ENCODE assay signal across 36 cellular contexts in the genomic region with DNA sequence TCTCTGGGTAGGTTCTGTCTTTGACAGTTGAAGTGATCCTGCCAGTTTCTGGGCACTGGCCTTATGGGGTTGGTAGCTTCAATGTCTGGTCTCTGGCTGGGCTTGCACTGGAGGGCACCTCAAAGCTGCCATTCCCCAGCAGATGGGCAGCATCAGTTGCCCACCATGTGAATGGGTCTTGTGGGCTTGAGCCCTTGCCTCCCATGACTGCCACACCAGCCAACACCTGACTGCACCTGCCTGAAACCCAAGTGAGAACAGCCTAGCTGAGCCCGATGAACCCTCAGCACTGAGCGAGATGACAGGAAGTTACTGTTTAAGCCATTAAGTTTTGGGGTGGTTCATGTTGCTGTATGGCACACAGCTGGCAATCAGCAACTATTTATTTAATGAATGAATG.
"Had no signal": no experiment of that assay in that cellular context is flagged by ENCODE, and none has a peak within 500 bp of the region (broad histone marks: within the 10 kb centered on the region; RNA-seq: fewer than 3 reads in every experiment).

No MANE protein-coding gene starts in this region.

- H3K27ac ChIP-seq: brain microvascular endothelial cell, PC-9, RWPE1, VCaP had no signal

- H3K27ac Mint-ChIP-seq: activated B cell treated with CpG ODN at 0.5 μM for 24 hours; activated CD4-positive, alpha-beta memory T cell treated with anti-CD3 and anti-CD28 coated beads for 36 hours; activated naive CD4-positive, alpha-beta T cell treated with anti-CD3 and anti-CD28 coated beads for 36 hours; activated naive CD4-positive, alpha-beta T cell treated with anti-CD3 and anti-CD28 coated beads, Interleukin-2, amount 50 U/mL, for 72 hours; activated T-helper 1 cell treated with anti-CD3 and anti-CD28 coated beads, Interleukin-12 subunit alpha, Interleukin-12 subunit beta, Interleukin-2, Interleukin-4 antibody, amounts not matched to agents 30 ng/mL and 10 ng/mL and 1 ng/mL, durations not matched to agents 14 hours and 24 hours and 36 hours had no signal

- H3K9me3 Mint-ChIP-seq: activated B cell treated with CpG ODN at 0.5 μM for 24 hours; activated CD4-positive, alpha-beta memory T cell treated with anti-CD3 and anti-CD28 coated beads for 36 hours; activated naive CD4-positive, alpha-beta T cell treated with anti-CD3 and anti-CD28 coated beads for 36 hours; activated naive CD4-positive, alpha-beta T cell treated with anti-CD3 and anti-CD28 coated beads, Interleukin-2, amount 50 U/mL, for 72 hours; activated T-cell treated with anti-CD3 and anti-CD28 coated beads, Interleukin-2, amount 50 U/mL, for 4 hours; activated T-helper 1 cell treated with anti-CD3 and anti-CD28 coated beads, Interleukin-12 subunit alpha, Interleukin-12 subunit beta, Interleukin-2, Interleukin-4 antibody, amounts not matched to agents 30 ng/mL and 10 ng/mL and 1 ng/mL, durations not matched to agents 14 hours and 24 hours and 36 hours had no signal

- H2AFZ ChIP-seq: PC-9 had no signal

- H3K27me3 ChIP-seq: brain microvascular endothelial cell had no signal

- H3K4me3 Mint-ChIP-seq: activated B cell treated with CpG ODN at 0.5 μM for 24 hours; activated CD4-positive, alpha-beta memory T cell treated with anti-CD3 and anti-CD28 coated beads for 36 hours; activated naive CD4-positive, alpha-beta T cell treated with anti-CD3 and anti-CD28 coated beads for 36 hours; activated T-cell treated with anti-CD3 and anti-CD28 coated beads, Interleukin-2, amount 50 U/mL, for 4 hours; activated T-helper 1 cell treated with anti-CD3 and anti-CD28 coated beads, Interleukin-12 subunit alpha, Interleukin-12 subunit beta, Interleukin-2, Interleukin-4 antibody, amounts not matched to agents 30 ng/mL and 10 ng/mL and 1 ng/mL, durations not matched to agents 14 hours and 24 hours and 36 hours had no signal

- H3K4me1 Mint-ChIP-seq: activated B cell treated with CpG ODN at 0.5 μM for 24 hours had no signal

- H3K36me3 ChIP-seq: brain microvascular endothelial cell had no signal

- H3K36me3 Mint-ChIP-seq: activated CD4-positive, alpha-beta memory T cell treated with anti-CD3 and anti-CD28 coated beads for 36 hours; activated naive CD4-positive, alpha-beta T cell treated with anti-CD3 and anti-CD28 coated beads, Interleukin-2, amount 50 U/mL, for 72 hours had no signal

- DNase-seq: activated B cell treated with CpG ODN at 0.5 μM for 24 hours; activated CD4-positive, alpha-beta memory T cell treated with anti-CD3 and anti-CD28 coated beads for 36 hours; activated CD4-positive, alpha-beta T cell treated with anti-CD3 and anti-CD28 coated beads for 4 hours; activated CD4-positive, alpha-beta T cell treated with anti-CD3 and anti-CD28 coated beads, Interleukin-2, amount 50 U/mL, for 1 hour; activated CD4-positive, CD25-positive, alpha-beta regulatory T cell treated with anti-CD3 and anti-CD28 coated beads, Interleukin-2, amount 50 U/mL, for 72 hours; activated CD8-positive, alpha-beta memory T cell treated with anti-CD3 and anti-CD28 coated beads, Interleukin-2, amount 50 U/mL, for 4 hours; activated gamma-delta T cell treated with Interleukin-2 at 50 U/mL for 16 hours; activated naive CD4-positive, alpha-beta T cell treated with anti-CD3 and anti-CD28 coated beads for 36 hours; activated T-cell treated with anti-CD3 and anti-CD28 coated beads for 4 hours; activated T-cell treated with anti-CD3 and anti-CD28 coated beads, Interleukin-2, amount 50 U/mL, for 4 hours; amniotic stem cell; aorta; brain microvascular endothelial cell; central memory CD4-positive, alpha-beta T cell; NCI-H1092 treated with DMSO at 0.1 percent for 48 hours; NCI-H1417; NCI-H146; NCI-H187; NCI-H2029 treated with DMSO at 0.1 percent for 48 hours; NCI-H2171 treated with DMSO at 0.1 percent for 48 hours; NCI-H2227 treated with DMSO at 0.1 percent for 48 hours; NCI-H446; NCI-H524 treated with DMSO at 0.1 percent for 48 hours; NCI-H748 treated with DMSO at 0.1 percent for 48 hours; NK-92 treated with Interleukin-12 subunit alpha and Interleukin-12 subunit beta, amount 100 ng/mL, for 24 hours; PC-9; SIG-M5; SW 1271; T-helper 1 cell; T-helper 2 cell; T-helper 9 cell had no signal

- H3K27me3 Mint-ChIP-seq: activated CD4-positive, alpha-beta memory T cell treated with anti-CD3 and anti-CD28 coated beads for 36 hours had no signal

- H3K4me2 ChIP-seq: PC-9 had no signal

- ATAC-seq: activated naive CD4-positive, alpha-beta T cell treated with anti-CD3 and anti-CD28 coated beads, Interleukin-2, amount 50 U/mL, for 72 hours; activated T-cell treated with anti-CD3 and anti-CD28 coated beads, Interleukin-2, amount 50 U/mL, for 4 hours; Right ventricle myocardium inferior had no signal

- H3K4me3 ChIP-seq: PC-9 had no signal
